Comparison of ENCODE assay signal across 18 cellular contexts in genomic region chr1:31507221-31507620, GRCh38.
"Had no signal": no experiment of that assay in that cellular context is flagged by ENCODE, and none has a peak within 500 bp of the region (broad histone marks: within the 10 kb centered on the region; RNA-seq: fewer than 3 reads in every experiment).

No MANE protein-coding gene starts in this region.

- H3K9ac ChIP-seq: neural progenitor cell had no signal

- H3K36me3 ChIP-seq: neural progenitor cell, right lobe of liver had no signal

- H3K27ac ChIP-seq: neural progenitor cell, right lobe of liver, testis had no signal

- DNase-seq: activated CD4-positive, alpha-beta T cell treated with anti-CD3 and anti-CD28 coated beads, Interleukin-2, amount 10 ng/mL, durations not matched to agents 24 days and 14 days; activated CD4-positive, CD25-positive, alpha-beta regulatory T cell; activated CD8-positive, alpha-beta memory T cell treated with anti-CD3 and anti-CD28 coated beads, Interleukin-2, amount 50 U/mL, for 4 hours; activated CD8-positive, alpha-beta T cell treated with anti-CD3 and anti-CD28 coated beads for 36 hours; activated naive CD4-positive, alpha-beta T cell treated with anti-CD3 and anti-CD28 coated beads for 36 hours; activated T-cell treated with anti-CD3 and anti-CD28 coated beads, Interleukin-2, amount 50 U/mL, for 4 hours; anterior cingulate cortex; caudate nucleus; effector memory CD8-positive, alpha-beta T cell; mesenchymal stem cell; naive thymus-derived CD4-positive, alpha-beta T cell; stimulated activated CD4-positive, alpha-beta T cell treated with anti-CD3 and anti-CD28 coated beads, Interleukin-4, amount 100 ng/mL, for 24 hours; T-helper 9 cell; testis had no signal

- ATAC-seq: activated CD8-positive, alpha-beta T cell treated with anti-CD3 and anti-CD28 coated beads for 36 hours; activated T-cell treated with anti-CD3 and anti-CD28 coated beads, Interleukin-2, amount 50 U/mL, for 4 hours; effector memory CD8-positive, alpha-beta T cell; naive thymus-derived CD4-positive, alpha-beta T cell; right lobe of liver; stimulated activated effector memory CD8-positive, alpha-beta T cell treated with anti-CD3 and anti-CD28 coated beads, Interleukin-12 subunit alpha, Interleukin-12 subunit beta, amount 100 ng/mL, for 72 hours had no signal

- H3K4me3 ChIP-seq: neural progenitor cell, right lobe of liver, smooth muscle cell, testis had no signal

- H3K9me3 ChIP-seq: right lobe of liver, testis had no signal

- H3K27me3 ChIP-seq: neural progenitor cell, right lobe of liver, testis had no signal

- H3K4me2 ChIP-seq: neural progenitor cell, smooth muscle cell had no signal

- H3K4me1 ChIP-seq: testis had no signal
